ENCODE assay signal across 8 cellular contexts in genomic region chr2:128260239-128261138, GRCh38. TPM values are rescaled to one million over a fixed set of nuclear protein-coding genes. Genes with fewer than 3 reads are reported as not detected.
DNase-seq lines count a peak whose midpoint lies in the region; ATAC-seq and TF ChIP-seq lines count a peak whose summit lies in the region.

No MANE protein-coding gene starts in this region.

- H3K4me3 ChIP-seq in left ventricle myocardium inferior (peak overlapping the region; percentile 1), esophagus muscularis mucosa (no peak overlapping the region)

- H3K27me3 ChIP-seq in left ventricle myocardium inferior (ENCODE audit: low read depth) (no peaks in the 10 kb centered on the region), esophagus muscularis mucosa (no peaks in the 10 kb centered on the region)

- H3K36me3 ChIP-seq in left ventricle myocardium inferior (no peaks in the 10 kb centered on the region), esophagus muscularis mucosa (no peaks in the 10 kb centered on the region)

- peak; percentile 34 for TF ChIP-seq CTCF in left ventricle myocardium inferior (IDR thresholded peaks at IDR 0.05; ENCODE audit: borderline replicate concordance)
- no peak for TF ChIP-seq CTCF in esophagus muscularis mucosa (IDR thresholded peaks at IDR 0.05)

- H3K4me1 ChIP-seq in left ventricle myocardium inferior (peaks cover 6% of the 10 kb centered on the region), esophagus muscularis mucosa (peaks cover 0 to 11% (median 6%) of the 10 kb centered on the region in 4 donors)

- 94% methylated on average over 7 of the region's 24 CpGs for WGBS in esophagus muscularis mucosa

- ATAC-seq in GM18505 (IDR thresholded peaks at IDR 0.05; ENCODE audit: unreplicated experiment), result no peak

- H3K9me3 ChIP-seq in left ventricle myocardium inferior (replicated peaks) (peaks cover 3% of the 10 kb centered on the region), esophagus muscularis mucosa (no peaks in the 10 kb centered on the region)

- H3K27ac ChIP-seq in left ventricle myocardium inferior (replicated peaks) (peak overlapping the region; percentile 45), esophagus muscularis mucosa (replicated peaks in 1 of 4) (peak overlapping the region in 2 of 4 donors; percentile 52 to 63)

- intact Hi-C loops in left ventricle myocardium inferior (cut with micrococcal nuclease) (no loop called here), esophagus muscularis mucosa (cut with DNase I) (no loop called here)

- DNase-seq in GM04504 (ENCODE audit: low read depth), result peak; percentile 75
- peak in 53 of 58 donors; percentile 35 to 91 (median 71) for DNase-seq in anterior cingulate cortex (lab: John Stamatoyannopoulos, UW)
- DNase-seq in left ventricle myocardium inferior, result no peak
- peak; percentile 66 for DNase-seq in pulmonary artery endothelial cell (ENCODE audit: low read depth, low spot score)
- DNase-seq in esophagus muscularis mucosa (ENCODE audit: extremely low spot score), result no peak
- DNase-seq in NCI-H2081 (lab: John Stamatoyannopoulos, UW), result no peak
- no peak for DNase-seq in UCSD-AML1 (lab: John Stamatoyannopoulos, UW; ENCODE audit: unreplicated experiment)

- no peak for TF ChIP-seq EP300 in esophagus muscularis mucosa (IDR thresholded peaks at IDR 0.05)

- no peak for TF ChIP-seq POLR2A in esophagus muscularis mucosa (IDR thresholded peaks at IDR 0.05; ENCODE audit: low read depth)
- TF ChIP-seq POLR2A in GM18505 (IDR thresholded peaks at IDR 0.05; ENCODE audit: borderline replicate concordance, extremely low read depth, insufficient read depth, insufficient read length), result no peak

RNA-seq across cellular contexts. Expression of gene HS6ST1, which starts 58.2 kb away (rescaled TPM):
- total RNA-seq in left ventricle myocardium inferior (26.7 TPM), pulmonary artery endothelial cell (13.3 and 25.6 TPM in 2 replicates), esophagus muscularis mucosa (10 to 100 TPM; 17.4 to 62.2 (median 38.5) TPM)

Comparison
In these comparisons a context has a peak if more than half of its experiments do, and no peak if none do; other contexts are left out.
1. DNase-seq: peak in GM04504 (single experiment), anterior cingulate cortex (53 of 58) and pulmonary artery endothelial cell (single experiment); none in left ventricle myocardium inferior (single experiment), esophagus muscularis mucosa (single experiment), NCI-H2081 (0 of 2) and UCSD-AML1 (single experiment).